ENCODE assay signal across 21 cellular contexts in genomic region chr5:153372433-153373167, GRCh38.
DNase-seq lines count a peak whose midpoint lies in the region; ATAC-seq and TF ChIP-seq lines count a peak whose summit lies in the region.
"Had no signal": no experiment of that assay in that cellular context is flagged by ENCODE, and none has a peak within 500 bp of the region (broad histone marks: within the 10 kb centered on the region; RNA-seq: fewer than 3 reads in every experiment).

No MANE protein-coding gene starts in this region.

- no peaks in the 10 kb centered on the region for H3K27me3 ChIP-seq in neural progenitor cell
- H3K27me3 ChIP-seq: gastroesophageal sphincter, spleen, upper lobe of right lung had no signal

- H3K4me2 ChIP-seq in neural progenitor cell: no peak overlapping the region

- H3K27ac ChIP-seq in neural progenitor cell: no peak overlapping the region
- H3K27ac ChIP-seq: 22Rv1, gastroesophageal sphincter, spleen, upper lobe of right lung had no signal

- no peak overlapping the region for H3K4me3 Mint-ChIP-seq in neural progenitor cell
- H3K4me3 Mint-ChIP-seq: activated naive CD4-positive, alpha-beta T cell treated with anti-CD3 and anti-CD28 coated beads, Interleukin-2, amount 50 U/mL, for 24 hours had no signal

- H3K9me3 Mint-ChIP-seq in neural progenitor cell: peaks cover 3% of the 10 kb centered on the region

- no peaks in the 10 kb centered on the region for H3K9me3 ChIP-seq in neural progenitor cell (ENCODE audit: low read depth)
- H3K9me3 ChIP-seq: gastroesophageal sphincter, spleen, upper lobe of right lung had no signal

- H2AFZ ChIP-seq in neural progenitor cell (replicated peaks): no peak overlapping the region

- no peak overlapping the region for H3K4me3 ChIP-seq in neural progenitor cell
- H3K4me3 ChIP-seq: gastroesophageal sphincter, spleen, upper lobe of right lung had no signal

- H3K27me3 Mint-ChIP-seq in neural progenitor cell (ENCODE audit: insufficient read depth, low read depth): peaks cover 3% of the 10 kb centered on the region
- H3K27me3 Mint-ChIP-seq: activated naive CD4-positive, alpha-beta T cell treated with anti-CD3 and anti-CD28 coated beads, Interleukin-2, amount 50 U/mL, for 24 hours had no signal

- H3K79me2 ChIP-seq in neural progenitor cell (ENCODE audit: low read depth): no peaks in the 10 kb centered on the region

- DNase-seq in DMS53 (lab: John Stamatoyannopoulos, UW) (peak; percentile 42), DMS53 treated with DMSO at 0.1 percent for 48 hours (lab: John Stamatoyannopoulos, UW; ENCODE audit: unreplicated experiment) (no peak), NCI-H2081 treated with DMSO at 0.1 percent for 48 hours (lab: John Stamatoyannopoulos, UW) (peak; percentile 57), NCI-H774 (lab: John Stamatoyannopoulos, UW) (peak; percentile 89), neural progenitor cell (ENCODE audit: low spot score) (no peak), NOMO-1 treated with DMSO at 0.1 percent for 48 hours (lab: John Stamatoyannopoulos, UW; ENCODE audit: unreplicated experiment) (no peak)
- DNase-seq: activated CD4-positive, alpha-beta T cell treated with anti-CD3 and anti-CD28 coated beads for 4 hours; aorta; Kasumi-1; NCI-H1694 treated with DMSO at 0.1 percent for 48 hours; occipital lobe; retina; spleen; T-helper 1 cell; upper lobe of right lung had no signal

- H3K4me1 ChIP-seq in neural progenitor cell: no peaks in the 10 kb centered on the region
- H3K4me1 ChIP-seq: gastroesophageal sphincter, spleen, upper lobe of right lung had no signal

- no peaks in the 10 kb centered on the region for H3K36me3 ChIP-seq in neural progenitor cell
- H3K36me3 ChIP-seq: gastroesophageal sphincter, spleen, upper lobe of right lung had no signal

- peaks cover 12% of the 10 kb centered on the region for H3K4me1 Mint-ChIP-seq in neural progenitor cell
- H3K4me1 Mint-ChIP-seq: activated naive CD4-positive, alpha-beta T cell treated with anti-CD3 and anti-CD28 coated beads, Interleukin-2, amount 50 U/mL, for 24 hours had no signal

- peak overlapping the region; percentile 35 for H3K27ac Mint-ChIP-seq in neural progenitor cell
- H3K27ac Mint-ChIP-seq: activated naive CD4-positive, alpha-beta T cell treated with anti-CD3 and anti-CD28 coated beads, Interleukin-2, amount 50 U/mL, for 24 hours had no signal

- ATAC-seq in HG03521 (IDR thresholded peaks at IDR 0.05; ENCODE audit: unreplicated experiment) (no peak), GM18907 (IDR thresholded peaks at IDR 0.05; ENCODE audit: unreplicated experiment) (no peak)
- ATAC-seq: gastroesophageal sphincter, HCT116, upper lobe of right lung had no signal

- H3K9ac ChIP-seq in neural progenitor cell: no peak overlapping the region

- no peaks in the 10 kb centered on the region for H3K36me3 Mint-ChIP-seq in neural progenitor cell
- H3K36me3 Mint-ChIP-seq: activated naive CD4-positive, alpha-beta T cell treated with anti-CD3 and anti-CD28 coated beads, Interleukin-2, amount 50 U/mL, for 24 hours had no signal

- TF ChIP-seq CTCF in neural progenitor cell (IDR thresholded peaks at IDR 0.05): no peak

- no peaks in the 10 kb centered on the region for H4K20me1 ChIP-seq in neural progenitor cell (ENCODE audit: low read depth)

- H3F3A ChIP-seq in neural progenitor cell (ENCODE audit: low read depth): no peaks in the 10 kb centered on the region

Comparison
In these comparisons a context has a peak if more than half of its experiments do, and no peak if none do; other contexts are left out.
1. DNase-seq: peak in DMS53 (single experiment), NCI-H2081 treated with DMSO at 0.1 percent for 48 hours (single experiment) and NCI-H774 (single experiment); none in DMS53 treated with DMSO at 0.1 percent for 48 hours (single experiment), neural progenitor cell (single experiment) and NOMO-1 treated with DMSO at 0.1 percent for 48 hours (single experiment).